6 cellular contexts compared by ENCODE assay signal in the genomic region with DNA sequence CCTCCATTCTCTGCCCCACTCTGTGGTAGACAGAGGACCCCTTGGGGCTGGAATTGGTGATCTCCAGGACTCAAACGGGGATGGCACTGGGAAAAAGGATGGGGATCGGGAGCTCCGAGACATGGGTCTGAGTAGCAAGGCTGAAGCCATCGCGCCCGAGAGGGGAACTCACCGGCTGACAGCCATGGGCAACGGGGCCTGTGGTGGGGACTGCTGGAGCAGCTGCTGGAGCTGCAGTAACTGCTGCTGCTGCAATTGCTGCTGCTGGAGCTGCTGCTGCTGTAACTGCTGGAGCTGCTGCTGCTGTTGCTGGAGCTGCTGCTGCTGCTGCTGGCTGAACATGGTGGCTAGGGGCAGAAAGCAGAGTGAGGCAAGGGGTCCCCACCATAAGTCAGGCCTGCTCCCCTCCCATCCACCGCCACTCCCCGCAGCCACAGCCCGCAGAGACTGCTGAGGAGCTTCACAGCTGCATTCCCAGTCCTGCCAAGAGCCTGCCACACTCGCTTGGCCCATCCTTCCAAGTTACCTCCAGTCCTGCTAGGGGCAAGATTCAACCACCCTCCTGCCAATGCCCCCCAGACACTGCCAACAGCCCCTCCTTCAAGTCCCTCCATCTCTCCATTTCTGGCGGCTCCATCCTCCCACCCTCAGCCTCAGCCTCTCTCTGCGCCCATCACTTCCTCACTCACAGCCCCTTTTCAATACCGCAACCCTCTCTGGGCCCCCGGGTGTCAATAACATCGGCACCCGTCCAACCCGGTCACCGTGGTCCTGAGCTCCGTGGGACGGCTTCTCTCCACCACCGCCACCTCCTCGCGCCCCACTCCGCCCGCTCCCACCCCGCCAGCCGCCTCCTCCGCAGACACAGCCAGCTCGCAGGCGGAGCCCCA. TPM values are rescaled to one million over a fixed set of nuclear protein-coding genes. Genes with fewer than 3 reads are reported as not detected.
A peak's percentile ranks its signal among the peaks of the same experiment; 100 is the strongest.
DNase-seq lines count a peak whose midpoint lies in the region; ATAC-seq, FAIRE-seq and TF ChIP-seq lines count a peak whose summit lies in the region.

No MANE protein-coding gene starts in this region.

- peaks cover 6 to 25% (median 18%) of the 10 kb centered on the region in 3 donors for H3K4me1 Mint-ChIP-seq in IgD-negative memory B cell
- H3K4me1 Mint-ChIP-seq in endothelial cell (ENCODE audit: unreplicated experiment) = peaks cover 12% of the 10 kb centered on the region

- H3K27ac Mint-ChIP-seq in IgD-negative memory B cell (peak overlapping the region; percentile 58 to 99 (median 89)), endothelial cell (ENCODE audit: unreplicated experiment) (peak overlapping the region; percentile 67)

- no peak for ATAC-seq in HG03097 (IDR thresholded peaks at IDR 0.05; ENCODE audit: low FRiP score, unreplicated experiment)

- peak overlapping the region; percentile 66 to 96 (median 90) for H3K4me3 ChIP-seq in sigmoid colon

- intact Hi-C loops in sigmoid colon (cut with DNase I) = loop anchor here (5.0 kb wide), 2 partner anchors 63 to 87 kb away; partner anchors contain the start of genes GOLGA2, PTGES2 and SWI5

- no peak for TF ChIP-seq EP300 in sigmoid colon (IDR thresholded peaks at IDR 0.05)

- H3K4me1 ChIP-seq in sigmoid colon = peaks cover 0 to 36% (median 22%) of the 10 kb centered on the region in 4 donors

- H3K9me3 Mint-ChIP-seq in IgD-negative memory B cell (no peaks in the 10 kb centered on the region), endothelial cell (ENCODE audit: unreplicated experiment) (no peaks in the 10 kb centered on the region)

- H3K4me3 Mint-ChIP-seq in IgD-negative memory B cell = peak overlapping the region; percentile 79 to 98 (median 93)
- peak overlapping the region; percentile 99 for H3K4me3 Mint-ChIP-seq in endothelial cell (ENCODE audit: unreplicated experiment)

- peak overlapping the region; percentile 87 to 96 (median 93) for H3K27ac ChIP-seq in sigmoid colon

- FAIRE-seq in GM12891 (lab: Jason Lieb, UNC) = peak; percentile 20

- TF ChIP-seq POLR2A in GM12891 (IDR thresholded peaks at IDR 0.05; ENCODE audit: low read depth, low read length) (no peak), sigmoid colon (IDR thresholded peaks at IDR 0.05) (no peak)

- H3K36me3 ChIP-seq in sigmoid colon = peaks cover 0 to 41% (median 17%) of the 10 kb centered on the region in 4 donors

- 21 to 22% methylated on average over 32 of the region's 32 CpGs for WGBS in sigmoid colon, 2 donors

- H3K36me3 Mint-ChIP-seq in IgD-negative memory B cell (peaks cover 5% of the 10 kb centered on the region), endothelial cell (ENCODE audit: low read depth, unreplicated experiment) (peaks cover 22% of the 10 kb centered on the region)

- no peak for TF ChIP-seq CTCF in endothelial cell (IDR thresholded peaks at IDR 0.05; ENCODE audit: unreplicated experiment)
- TF ChIP-seq CTCF in sigmoid colon (IDR thresholded peaks at IDR 0.05) = no peak

- H3K27me3 ChIP-seq in sigmoid colon = no peaks in the 10 kb centered on the region

- H3K9me3 ChIP-seq in sigmoid colon = no peaks in the 10 kb centered on the region

- H3K27me3 Mint-ChIP-seq in IgD-negative memory B cell (no peaks in the 10 kb centered on the region), endothelial cell (ENCODE audit: unreplicated experiment) (peaks cover 8% of the 10 kb centered on the region)

- DNase-seq in GM12891 (ENCODE audit: insufficient read length, low spot score) (no peak), endothelial cell (ENCODE audit: low spot score) (no peak), sigmoid colon (no peak), dermis blood vessel endothelial cell (no peak)

TF ChIP-seq in GM12891, 5 proteins besides CTCF, POLR2A, EP300 and RAD21:
- TF ChIP-seq TAF1 (IDR thresholded peaks at IDR 0.05; ENCODE audit: low read depth, low read length) (no peak), SPI1 (IDR thresholded peaks at IDR 0.05; ENCODE audit: low read depth, low read length) (peak; percentile 46)

RNA-seq across cellular contexts. Expression of gene CIZ1, which starts 0.6 kb away (rescaled TPM):
- 43.1 TPM for polyA plus RNA-seq in GM12891 (2012; ENCODE audit: low read depth, missing spikeins)
- polyA plus RNA-seq in IgD-negative memory B cell = 37.0 TPM
- 156 TPM for total RNA-seq in endothelial cell (ENCODE audit: unreplicated experiment)
- total RNA-seq in sigmoid colon = 100 to 1,000 TPM in 1 of 4 donors, 10 to 100 TPM in 3; 60.2 to 116 (median 68.5) TPM
- polyA plus RNA-seq in sigmoid colon = 10 to 100 TPM; 25.7 to 58.3 (median 46.8) TPM
- total RNA-seq in dermis blood vessel endothelial cell = 16.7 and 37.9 TPM in 2 replicates

RNA-seq across cellular contexts. Expression of gene DNM1, which starts 12.4 kb away (rescaled TPM):
- polyA plus RNA-seq in GM12891 (2012; ENCODE audit: low read depth, missing spikeins) = 0.31 TPM
- polyA plus RNA-seq in IgD-negative memory B cell (0.18 TPM), sigmoid colon (1 to 10 TPM in 2 of 3 donors, under 1 TPM in 1; 0.46 to 9.3 (median 1.2) TPM)
- total RNA-seq in endothelial cell (ENCODE audit: unreplicated experiment) (8.0 TPM), sigmoid colon (10 to 100 TPM in 2 of 4 donors, 1 to 10 TPM in 2; 7.7 to 40.2 (median 12.9) TPM), dermis blood vessel endothelial cell (0.17 and 0.33 TPM in 2 replicates)

RNA-seq across cellular contexts. Expression of gene BBLN, which starts 30.7 kb away (rescaled TPM):
- 135 TPM for polyA plus RNA-seq in GM12891 (2012; ENCODE audit: low read depth, missing spikeins)
- 145 TPM for polyA plus RNA-seq in IgD-negative memory B cell
- 62.1 TPM for total RNA-seq in endothelial cell (ENCODE audit: unreplicated experiment)
- 100 to 1,000 TPM; 158 to 273 (median 204) TPM for total RNA-seq in sigmoid colon
- 100 to 1,000 TPM; 111 to 123 (median 113) TPM for polyA plus RNA-seq in sigmoid colon
- 47.4 and 77.1 TPM in 2 replicates for total RNA-seq in dermis blood vessel endothelial cell

RNA-seq across cellular contexts. Expression of gene LCN2, which starts 41.5 kb away (rescaled TPM):
- polyA plus RNA-seq in GM12891 (2012; ENCODE audit: low read depth, missing spikeins) = not detected
- 1.5 TPM for polyA plus RNA-seq in IgD-negative memory B cell
- not detected for total RNA-seq in endothelial cell (ENCODE audit: unreplicated experiment)
- total RNA-seq in sigmoid colon = not detected
- polyA plus RNA-seq in sigmoid colon = 1,000 to 10,000 TPM in 1 of 3 donors, 10 to 100 TPM in 1, 1 to 10 TPM in 1; 9.6 to 1,818 (median 79.8) TPM
- 0.14 TPM in 1 of 2 replicates, not detected in the other for total RNA-seq in dermis blood vessel endothelial cell
